Comparison of ENCODE assay signal across 10 cellular contexts in genomic region chr21:28283652-28284490, GRCh38.
DNase-seq lines count a peak whose midpoint lies in the region; ATAC-seq and TF ChIP-seq lines count a peak whose summit lies in the region.
"Had no signal": no experiment of that assay in that cellular context is flagged by ENCODE, and none has a peak within 500 bp of the region (broad histone marks: within the 10 kb centered on the region; RNA-seq: fewer than 3 reads in every experiment).

No MANE protein-coding gene starts in this region.

- H3K27ac ChIP-seq in AG04450 (ENCODE audit: low read depth, low read length) (no peak overlapping the region), esophagus squamous epithelium (peak overlapping the region in 3 of 4 donors; percentile 40 to 63 (median 57)), mesodermal cell (ENCODE audit: low read depth, low read length, severe bottlenecking) (peak overlapping the region; percentile 73)

- TF ChIP-seq POLR2A in esophagus squamous epithelium (IDR thresholded peaks at IDR 0.05) = no peak

- H3K9me3 ChIP-seq in AG04450 (ENCODE audit: control insufficient read depth, insufficient read depth, low read length) = no peaks in the 10 kb centered on the region
- no peaks in the 10 kb centered on the region for H3K9me3 ChIP-seq in esophagus squamous epithelium
- H3K9me3 ChIP-seq in mesodermal cell (ENCODE audit: control insufficient read depth, low read length) = no peaks in the 10 kb centered on the region

- H3K4me1 ChIP-seq in esophagus squamous epithelium (peaks cover 3 to 23% (median 5%) of the 10 kb centered on the region in 3 donors), mesodermal cell (ENCODE audit: control insufficient read depth, insufficient read depth, low read length, poor library complexity, severe bottlenecking) (peaks cover 13% of the 10 kb centered on the region)

- H3K36me3 ChIP-seq in esophagus squamous epithelium (no peaks in the 10 kb centered on the region), mesodermal cell (ENCODE audit: control insufficient read depth, insufficient read depth, low read length) (no peaks in the 10 kb centered on the region)

- no peaks in the 10 kb centered on the region for H3K27me3 Mint-ChIP-seq in stimulated activated naive CD8-positive, alpha-beta T cell treated with anti-CD3 and anti-CD28 coated beads, Interleukin-15, amount 100 ng/mL, for 72 hours

- no peak overlapping the region for H3K4me3 Mint-ChIP-seq in stimulated activated naive CD8-positive, alpha-beta T cell treated with anti-CD3 and anti-CD28 coated beads, Interleukin-15, amount 100 ng/mL, for 72 hours

- no peaks in the 10 kb centered on the region for H3K4me1 Mint-ChIP-seq in stimulated activated naive CD8-positive, alpha-beta T cell treated with anti-CD3 and anti-CD28 coated beads, Interleukin-15, amount 100 ng/mL, for 72 hours

- POLR2A ChIA-PET in AG04450 (lab: Yijun Ruan, JAX) = interaction anchor here (0.6 kb wide), 1 partner anchor 203 kb away, joined by 3 read pairs; no protein-coding TSS in a partner anchor

- H3K4me3 ChIP-seq in AG04450 (ENCODE audit: low read depth, low read length) (no peak overlapping the region), LNCaP clone FGC (ENCODE audit: low read depth, low read length) (no peak overlapping the region), esophagus squamous epithelium (no peak overlapping the region), mesodermal cell (ENCODE audit: extremely low read depth, insufficient read depth, low read length, poor library complexity, severe bottlenecking) (no peak overlapping the region)

- intact Hi-C loops in esophagus squamous epithelium (cut with DNase I) = no loop called here

- peaks cover 2 to 4% of the 10 kb centered on the region in 2 donors for H3K9me3 Mint-ChIP-seq in stimulated activated naive CD8-positive, alpha-beta T cell treated with anti-CD3 and anti-CD28 coated beads, Interleukin-15, amount 100 ng/mL, for 72 hours

- H3K27me3 ChIP-seq in AG04450 (ENCODE audit: control insufficient read depth, insufficient read depth, low read length) (no peaks in the 10 kb centered on the region), esophagus squamous epithelium (no peaks in the 10 kb centered on the region)

- peak; percentile 75 for DNase-seq in AG04450 (ENCODE audit: low read depth, low spot score)
- DNase-seq in LNCaP clone FGC (ENCODE audit: low read depth) = peak; percentile 89
- no peak for DNase-seq in esophagus squamous epithelium (lab: John Stamatoyannopoulos, UW)
- no peak for DNase-seq in activated CD4-positive, alpha-beta T cell treated with anti-CD3 and anti-CD28 coated beads for 1 hour
- no peak for DNase-seq in stimulated activated naive CD8-positive, alpha-beta T cell treated with anti-CD3 and anti-CD28 coated beads, Interleukin-15, amount 100 ng/mL, for 72 hours
- DNase-seq: C1 segment of cervical spinal cord, NCI-H526 treated with DMSO at 0.1 percent for 48 hours had no signal

- H3K27ac Mint-ChIP-seq in stimulated activated naive CD8-positive, alpha-beta T cell treated with anti-CD3 and anti-CD28 coated beads, Interleukin-15, amount 100 ng/mL, for 72 hours = no peak overlapping the region

- CTCF ChIA-PET in AG04450 (lab: Charles Lee) = interaction anchor here (0.7 to 2.0 kb wide), 2 partner anchors 13 to 462 kb away, joined by 4 to 5 read pairs; no protein-coding TSS in a partner anchor

- no peak for TF ChIP-seq CTCF in AG04450 (IDR thresholded peaks at IDR 0.05; ENCODE audit: low read depth, low read length)
- TF ChIP-seq CTCF in LNCaP clone FGC (IDR thresholded peaks at IDR 0.05; ENCODE audit: control insufficient read depth, extremely low read depth, insufficient read depth) = no peak
- TF ChIP-seq CTCF in esophagus squamous epithelium (IDR thresholded peaks at IDR 0.05) = no peak

- WGBS in esophagus squamous epithelium, 2 donors = 0 to 14% methylated on average over 4 of the region's 4 CpGs
- WGBS in mesodermal cell (ENCODE audit: insufficient coverage in 2 of 2), 2 experiments = 63% methylated on average over 1 of the region's 4 CpGs; no CpG with 5 or more reads in 1 of the 2 experiments

- no peak for ATAC-seq in HG02885 (IDR thresholded peaks at IDR 0.05; ENCODE audit: poor library complexity, unreplicated experiment)
- no peak for ATAC-seq in GM18907 (IDR thresholded peaks at IDR 0.05; ENCODE audit: unreplicated experiment)
- ATAC-seq in stimulated activated naive CD8-positive, alpha-beta T cell treated with anti-CD3 and anti-CD28 coated beads, Interleukin-15, amount 100 ng/mL, for 72 hours = no peak

Comparison
In these comparisons a context has a peak if more than half of its experiments do, and no peak if none do; other contexts are left out.
1. DNase-seq: peak in AG04450 (single experiment) and LNCaP clone FGC (single experiment); none in esophagus squamous epithelium (single experiment), activated CD4-positive, alpha-beta T cell treated with anti-CD3 and anti-CD28 coated beads for 1 hour (single experiment) and stimulated activated naive CD8-positive, alpha-beta T cell treated with anti-CD3 and anti-CD28 coated beads, Interleukin-15, amount 100 ng/mL, for 72 hours (0 of 2).